ENCODE assay signal across 1 cellular context in genomic region chr9:38066907-38067610, GRCh38.
TF ChIP-seq lines count a peak whose summit lies in the region.

No MANE protein-coding gene starts in this region.

TF ChIP-seq in IMR-90, 13 proteins besides CTCF, POLR2A, EP300 and RAD21:
- TF ChIP-seq, protein P1, sequence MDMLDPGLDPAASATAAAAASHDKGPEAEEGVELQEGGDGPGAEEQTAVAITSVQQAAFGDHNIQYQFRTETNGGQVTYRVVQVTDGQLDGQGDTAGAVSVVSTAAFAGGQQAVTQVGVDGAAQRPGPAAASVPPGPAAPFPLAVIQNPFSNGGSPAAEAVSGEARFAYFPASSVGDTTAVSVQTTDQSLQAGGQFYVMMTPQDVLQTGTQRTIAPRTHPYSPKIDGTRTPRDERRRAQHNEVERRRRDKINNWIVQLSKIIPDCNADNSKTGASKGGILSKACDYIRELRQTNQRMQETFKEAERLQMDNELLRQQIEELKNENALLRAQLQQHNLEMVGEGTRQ (IDR thresholded peaks at IDR 0.05; ENCODE audit: low read depth, low read length) = no peak
- TF ChIP-seq MXI1 (IDR thresholded peaks at IDR 0.05; ENCODE audit: borderline replicate concordance, low read depth, low read length) = peak; percentile 45; the same call in 1 of the 2 replicates
- 0 out of 2 replicates have a peak, but pooled peaks have one; percentile 12 for TF ChIP-seq MAZ (IDR thresholded peaks at IDR 0.05; ENCODE audit: borderline replicate concordance, low read depth, low read length)
